ENCODE assay signal across 15 cellular contexts in genomic region chr3:72550582-72551262, GRCh38.
DNase-seq lines count a peak whose midpoint lies in the region; ATAC-seq and TF ChIP-seq lines count a peak whose summit lies in the region.
"Had no signal": no experiment of that assay in that cellular context is flagged by ENCODE, and none has a peak within 500 bp of the region (broad histone marks: within the 10 kb centered on the region; RNA-seq: fewer than 3 reads in every experiment).

No MANE protein-coding gene starts in this region.

- no peak for TF ChIP-seq CTCF in foreskin fibroblast (IDR thresholded peaks at IDR 0.05; ENCODE audit: low read depth, low read length)

- peaks cover 1 to 3% of the 10 kb centered on the region in 2 donors for H3K9me3 Mint-ChIP-seq in activated T-cell treated with anti-CD3 and anti-CD28 coated beads, Interleukin-2, amount 50 U/mL, for 72 hours
- no peaks in the 10 kb centered on the region for H3K9me3 Mint-ChIP-seq in activated T-helper 17 cell treated with anti-CD3 and anti-CD28 coated beads, Interleukin-2, amount 50 U/mL, for 72 hours
- H3K9me3 Mint-ChIP-seq in stimulated activated memory B cell treated with anti-CD40 and anti-IgM and Interleukin-4, amounts not matched to agents 10 μg/mL and 1 μg/mL and 100 μg/mL, for 72 hours = no peaks in the 10 kb centered on the region

- H3K36me3 Mint-ChIP-seq in activated T-cell treated with anti-CD3 and anti-CD28 coated beads, Interleukin-2, amount 50 U/mL, for 72 hours (ENCODE audit: insufficient read depth in 2 of 2) = peaks cover 0 to 1% of the 10 kb centered on the region in 2 donors
- no peaks in the 10 kb centered on the region for H3K36me3 Mint-ChIP-seq in activated T-helper 17 cell treated with anti-CD3 and anti-CD28 coated beads, Interleukin-2, amount 50 U/mL, for 72 hours (ENCODE audit: low read depth)
- H3K36me3 Mint-ChIP-seq in stimulated activated memory B cell treated with anti-CD40 and anti-IgM and Interleukin-4, amounts not matched to agents 10 μg/mL and 1 μg/mL and 100 μg/mL, for 72 hours = no peaks in the 10 kb centered on the region

- ATAC-seq in activated T-cell treated with anti-CD3 and anti-CD28 coated beads, Interleukin-2, amount 50 U/mL, for 72 hours (replicated peaks in 1 of 2) = no peak
- peak; percentile 72 for ATAC-seq in GM18868 (IDR thresholded peaks at IDR 0.05; ENCODE audit: unreplicated experiment)
- ATAC-seq in activated T-helper 17 cell treated with anti-CD3 and anti-CD28 coated beads, Interleukin-2, amount 50 U/mL, for 72 hours (replicated peaks) = no peak
- ATAC-seq in stimulated activated memory B cell treated with anti-CD40 and anti-IgM and Interleukin-4, amounts not matched to agents 10 μg/mL and 1 μg/mL and 100 μg/mL, for 72 hours = peak; percentile 71

- peaks cover 3% of the 10 kb centered on the region for H3K27me3 Mint-ChIP-seq in activated T-cell treated with anti-CD3 and anti-CD28 coated beads, Interleukin-2, amount 50 U/mL, for 72 hours (ENCODE audit: low read depth)
- no peaks in the 10 kb centered on the region for H3K27me3 Mint-ChIP-seq in activated T-helper 17 cell treated with anti-CD3 and anti-CD28 coated beads, Interleukin-2, amount 50 U/mL, for 72 hours
- H3K27me3 Mint-ChIP-seq in stimulated activated memory B cell treated with anti-CD40 and anti-IgM and Interleukin-4, amounts not matched to agents 10 μg/mL and 1 μg/mL and 100 μg/mL, for 72 hours = no peaks in the 10 kb centered on the region
- H3K27me3 Mint-ChIP-seq: progenitor cell of endocrine pancreas had no signal

- H3K27ac Mint-ChIP-seq in activated T-cell treated with anti-CD3 and anti-CD28 coated beads, Interleukin-2, amount 50 U/mL, for 72 hours = peak overlapping the region; percentile 95
- H3K27ac Mint-ChIP-seq in activated T-helper 17 cell treated with anti-CD3 and anti-CD28 coated beads, Interleukin-2, amount 50 U/mL, for 72 hours = peak overlapping the region; percentile 94
- H3K27ac Mint-ChIP-seq in stimulated activated memory B cell treated with anti-CD40 and anti-IgM and Interleukin-4, amounts not matched to agents 10 μg/mL and 1 μg/mL and 100 μg/mL, for 72 hours = peak overlapping the region; percentile 55
- H3K27ac Mint-ChIP-seq: progenitor cell of endocrine pancreas had no signal

- H3K4me3 Mint-ChIP-seq in activated T-cell treated with anti-CD3 and anti-CD28 coated beads, Interleukin-2, amount 50 U/mL, for 72 hours = peak overlapping the region; percentile 80 to 81
- peak overlapping the region; percentile 81 for H3K4me3 Mint-ChIP-seq in activated T-helper 17 cell treated with anti-CD3 and anti-CD28 coated beads, Interleukin-2, amount 50 U/mL, for 72 hours
- H3K4me3 Mint-ChIP-seq in stimulated activated memory B cell treated with anti-CD40 and anti-IgM and Interleukin-4, amounts not matched to agents 10 μg/mL and 1 μg/mL and 100 μg/mL, for 72 hours = peak overlapping the region; percentile 39

- no peak overlapping the region for H3K4me3 ChIP-seq in foreskin fibroblast (ENCODE audit: low read depth in 1 of 2, low read length in 2 of 2)
- H3K4me3 ChIP-seq: SK-N-MC, smooth muscle cell had no signal

- peaks cover 26% of the 10 kb centered on the region for H3K4me1 Mint-ChIP-seq in activated T-cell treated with anti-CD3 and anti-CD28 coated beads, Interleukin-2, amount 50 U/mL, for 72 hours (ENCODE audit: low read depth)
- peaks cover 6% of the 10 kb centered on the region for H3K4me1 Mint-ChIP-seq in activated T-helper 17 cell treated with anti-CD3 and anti-CD28 coated beads, Interleukin-2, amount 50 U/mL, for 72 hours
- peaks cover 16% of the 10 kb centered on the region for H3K4me1 Mint-ChIP-seq in stimulated activated memory B cell treated with anti-CD40 and anti-IgM and Interleukin-4, amounts not matched to agents 10 μg/mL and 1 μg/mL and 100 μg/mL, for 72 hours

- no peak for DNase-seq in activated T-cell treated with anti-CD3 and anti-CD28 coated beads, Interleukin-2, amount 50 U/mL, for 72 hours
- DNase-seq in activated T-cell treated with anti-CD3 and anti-CD28 coated beads, Interleukin-2, amount 50 U/mL, for 1 hour = no peak
- DNase-seq in T1000 (lab: John Stamatoyannopoulos, UW) (no peak), foreskin fibroblast (no peak), EL (no peak)
- DNase-seq: amygdala; NCI-H187; NCI-H510A treated with DMSO at 0.1 percent for 48 hours; stimulated activated naive CD4-positive, alpha-beta T cell treated with Interleukin-2 at 50 U/mL for 16 hours had no signal

Comparison
In these comparisons a context has a peak if more than half of its experiments do, and no peak if none do; other contexts are left out.
1. ATAC-seq: peak in GM18868 (single experiment) and stimulated activated memory B cell treated with anti-CD40 and anti-IgM and Interleukin-4, amounts not matched to agents 10 μg/mL and 1 μg/mL and 100 μg/mL, for 72 hours (single experiment); none in activated T-cell treated with anti-CD3 and anti-CD28 coated beads, Interleukin-2, amount 50 U/mL, for 72 hours (0 of 2) and activated T-helper 17 cell treated with anti-CD3 and anti-CD28 coated beads, Interleukin-2, amount 50 U/mL, for 72 hours (single experiment).
2. Peak in every context shown above with its lines, with median percentiles within 50 percentile points of each other: H3K27ac Mint-ChIP-seq and H3K4me3 Mint-ChIP-seq.